ENCODE assay signal across 8 cellular contexts in genomic region chr3:131361464-131362421, GRCh38. TPM values are rescaled to one million over a fixed set of nuclear protein-coding genes. Genes with fewer than 3 reads are reported as not detected.
A peak's percentile ranks its signal among the peaks of the same experiment; 100 is the strongest.
DNase-seq lines count a peak whose midpoint lies in the region; ATAC-seq and TF ChIP-seq lines count a peak whose summit lies in the region.

No MANE protein-coding gene starts in this region.

- WGBS in stomach, 5 donors, result 4 to 21% (median 7%) methylated on average over 14 to 64 of the region's 64 CpGs

- ATAC-seq in GM18499 (IDR thresholded peaks at IDR 0.05; ENCODE audit: insufficient read depth, unreplicated experiment) (peak; percentile 75), HG02678 (IDR thresholded peaks at IDR 0.05; ENCODE audit: unreplicated experiment) (peak; percentile 97), left lobe of liver (peak; percentile 92), HG03025 (IDR thresholded peaks at IDR 0.05; ENCODE audit: low FRiP score, unreplicated experiment) (no peak)

- no peaks in the 10 kb centered on the region for H3K9me3 ChIP-seq in NT2/D1 (ENCODE audit: insufficient read depth, low read length)
- no peaks in the 10 kb centered on the region for H3K9me3 ChIP-seq in duodenal mucosa (ENCODE audit: control insufficient read depth in 1 of 2, low read length in 2 of 2)
- H3K9me3 ChIP-seq in stomach, result no peaks in the 10 kb centered on the region

- H3K4me1 ChIP-seq in NT2/D1 (ENCODE audit: insufficient read depth, insufficient read length) (no peaks in the 10 kb centered on the region), duodenal mucosa (ENCODE audit: control insufficient read depth in 1 of 2, insufficient read depth in 2 of 2, low read length in 2 of 2) (peaks cover 14 to 21% of the 10 kb centered on the region in 2 donors), stomach (peaks cover 9 to 27% (median 18%) of the 10 kb centered on the region in 4 donors)

- H3K4me3 ChIP-seq in NT2/D1 (ENCODE audit: insufficient read length, low read depth) (peak overlapping the region; percentile 69), duodenal mucosa (ENCODE audit: low read depth in 1 of 2, low read length in 2 of 2) (peak overlapping the region; percentile 77 to 86), stomach (peak overlapping the region; percentile 50 to 61 (median 57))

- H3K27ac ChIP-seq in duodenal mucosa (ENCODE audit: low read depth, low read length), result peak overlapping the region; percentile 72
- peak overlapping the region; percentile 77 to 89 (median 85) for H3K27ac ChIP-seq in stomach

- peak in 1 of 4 donors; percentile 81 for TF ChIP-seq POLR2A in stomach (IDR thresholded peaks at IDR 0.05)

- TF ChIP-seq CTCF in stomach (IDR thresholded peaks at IDR 0.05), result no peak

- DNase-seq in NT2/D1 (ENCODE audit: low read depth, low spot score) (peak; percentile 74), left lobe of liver (ENCODE audit: low spot score) (peak; percentile 98), stomach (peak; percentile 96), HCEC 1CT (no peak)

- H3K27me3 ChIP-seq in NT2/D1 (ENCODE audit: insufficient read depth, insufficient read length), result no peaks in the 10 kb centered on the region
- H3K27me3 ChIP-seq in duodenal mucosa (ENCODE audit: control insufficient read depth in 1 of 2, insufficient read depth in 2 of 2, low read length in 2 of 2), result no peaks in the 10 kb centered on the region
- no peaks in the 10 kb centered on the region for H3K27me3 ChIP-seq in stomach

- no peak for TF ChIP-seq EP300 in stomach (IDR thresholded peaks at IDR 0.05)

- H3K36me3 ChIP-seq in NT2/D1 (ENCODE audit: insufficient read depth, insufficient read length, low read length) (no peaks in the 10 kb centered on the region), duodenal mucosa (ENCODE audit: control insufficient read depth in 1 of 2, insufficient read depth in 2 of 2, low read length in 2 of 2) (no peaks in the 10 kb centered on the region), stomach (no peaks in the 10 kb centered on the region)

- peak overlapping the region; percentile 83 for H3K9ac ChIP-seq in NT2/D1 (ENCODE audit: insufficient read length, low read depth)
- H3K9ac ChIP-seq in duodenal mucosa (ENCODE audit: low read depth in 1 of 2, low read length in 2 of 2), result peak overlapping the region; percentile 76 to 83

- intact Hi-C loops in stomach (cut with DNase I; ENCODE audit: low total_unique reads), result no loop called here

RNA-seq across cellular contexts. Expression of gene NUDT16, which starts 19.8 kb away (rescaled TPM):
- total RNA-seq in left lobe of liver, result 32.9 TPM
- total RNA-seq in stomach, result 10 to 100 TPM; 22.3 to 81.1 (median 29.0) TPM
- 10 to 100 TPM; 15.3 to 21.9 (median 20.5) TPM for polyA plus RNA-seq in stomach
